Comparison of ENCODE assay signal across 8 cellular contexts in genomic region chr1:147542549-147542857, GRCh38. TPM values are rescaled to one million over a fixed set of nuclear protein-coding genes. Genes with fewer than 3 reads are reported as not detected.
DNase-seq lines count a peak whose midpoint lies in the region; ATAC-seq and TF ChIP-seq lines count a peak whose summit lies in the region.

No MANE protein-coding gene starts in this region.

- no peak overlapping the region for H3K4ac ChIP-seq in mesenchymal stem cell (ENCODE audit: low read depth in 1 of 2, low read length in 2 of 2)

- no peak overlapping the region for H2BK5ac ChIP-seq in mesenchymal stem cell (ENCODE audit: low read depth, low read length, poor library complexity, severe bottlenecking)

- H4K8ac ChIP-seq in mesenchymal stem cell (ENCODE audit: low read length) = no peak overlapping the region

- H2BK15ac ChIP-seq in mesenchymal stem cell (ENCODE audit: low read depth, poor library complexity, severe bottlenecking) = no peak overlapping the region

- H3K4me3 ChIP-seq in heart left ventricle (peak overlapping the region in 11 of 12 donors; percentile 42 to 93 (median 68)), mesenchymal stem cell (ENCODE audit: insufficient read depth in 1 of 2, low read depth in 1 of 2, low read length in 2 of 2) (peak overlapping the region in 1 of 2 experiments; percentile 88), upper lobe of right lung (peak overlapping the region; percentile 64)

- H4K91ac ChIP-seq in mesenchymal stem cell (ENCODE audit: low read length) = no peak overlapping the region

- H2BK120ac ChIP-seq in mesenchymal stem cell (ENCODE audit: low read depth, low read length) = no peak overlapping the region

- TF ChIP-seq CTCF in heart left ventricle (IDR thresholded peaks at IDR 0.05) (no peak), upper lobe of right lung (IDR thresholded peaks at IDR 0.05) (no peak)

- H3K27me3 ChIP-seq in heart left ventricle (peaks cover 0 to 3% (median 0%) of the 10 kb centered on the region in 9 donors), mesenchymal stem cell (ENCODE audit: control insufficient read depth in 1 of 2, insufficient read depth in 1 of 2, low read length in 2 of 2) (no peaks in the 10 kb centered on the region), upper lobe of right lung (no peaks in the 10 kb centered on the region)

- H3K27ac ChIP-seq in heart left ventricle = peak overlapping the region in 11 of 12 donors; percentile 80 to 99 (median 93)
- peak overlapping the region; percentile 96 for H3K27ac ChIP-seq in caudate nucleus (ENCODE audit: low read depth, low read length)
- H3K27ac ChIP-seq in mesenchymal stem cell (ENCODE audit: low read length, poor library complexity, severe bottlenecking) = no peak overlapping the region
- peak overlapping the region; percentile 91 for H3K27ac ChIP-seq in upper lobe of right lung

- intact Hi-C loops in heart left ventricle (cut with DNase I) (loop anchor here in 9 of 10 donors (1.0 to 10.0 kb wide), 7 partner anchors 35 to 368 kb away; partner anchors contain the start of gene PRKAB2 (in 1 of the 9)), Right ventricle myocardium superior (cut with DNase I) (loop anchor here (5.0 kb wide), 1 partner anchor 55 kb away; no protein-coding TSS in a partner anchor), upper lobe of right lung (cut with DNase I) (no loop called here)

- H3K23ac ChIP-seq in mesenchymal stem cell (ENCODE audit: low read length in 2 of 2) = no peak overlapping the region

- ATAC-seq in heart left ventricle = no peak
- no peak for ATAC-seq in Right ventricle myocardium superior (ENCODE audit: poor library complexity)
- no peak for ATAC-seq in upper lobe of right lung
- ATAC-seq in HG02870 (IDR thresholded peaks at IDR 0.05; ENCODE audit: unreplicated experiment) = no peak

- H3K36me3 ChIP-seq in heart left ventricle (no peaks in the 10 kb centered on the region), mesenchymal stem cell (ENCODE audit: control insufficient read depth in 1 of 2, insufficient read depth in 2 of 2, low read depth in 1 of 2, low read length in 2 of 2) (no peaks in the 10 kb centered on the region), upper lobe of right lung (no peaks in the 10 kb centered on the region)

- H3K4me1 ChIP-seq in heart left ventricle = peaks cover 0 to 60% (median 31%) of the 10 kb centered on the region in 12 donors
- peaks cover 8% of the 10 kb centered on the region for H3K4me1 ChIP-seq in mesenchymal stem cell (ENCODE audit: control insufficient read depth, insufficient read depth, low read depth, low read length)
- peaks cover 37% of the 10 kb centered on the region for H3K4me1 ChIP-seq in upper lobe of right lung

- no peak overlapping the region for H2BK12ac ChIP-seq in mesenchymal stem cell (ENCODE audit: low read length in 2 of 2)

- H2AK5ac ChIP-seq in mesenchymal stem cell (ENCODE audit: low read length, severe bottlenecking) = no peak overlapping the region

- WGBS in heart left ventricle, 4 donors = 10 to 16% (median 13%) methylated on average over 4 of the region's 4 CpGs
- 18% methylated on average over 4 of the region's 4 CpGs for WGBS in mesenchymal stem cell

- DNase-seq in heart left ventricle (no peak), Right ventricle myocardium superior (no peak), caudate nucleus (lab: John Stamatoyannopoulos, UW) (no peak), mesenchymal stem cell (no peak), upper lobe of right lung (no peak), SHP77 treated with DMSO at 0.1 percent for 48 hours (lab: John Stamatoyannopoulos, UW) (no peak), NCI-H82 treated with DMSO at 0.1 percent for 48 hours (lab: John Stamatoyannopoulos, UW; ENCODE audit: unreplicated experiment) (no peak)

- H3K14ac ChIP-seq in mesenchymal stem cell (ENCODE audit: low read length in 2 of 2) = no peak overlapping the region

- peaks cover 1% of the 10 kb centered on the region for H3K79me1 ChIP-seq in mesenchymal stem cell (replicated peaks; ENCODE audit: low read length, poor library complexity, severe bottlenecking)

- H3K9me3 ChIP-seq in heart left ventricle = no peaks in the 10 kb centered on the region
- no peaks in the 10 kb centered on the region for H3K9me3 ChIP-seq in mesenchymal stem cell (ENCODE audit: control insufficient read depth, low read length)
- no peaks in the 10 kb centered on the region for H3K9me3 ChIP-seq in upper lobe of right lung

- no peak overlapping the region for H3K18ac ChIP-seq in mesenchymal stem cell (ENCODE audit: low read depth in 1 of 2, low read length in 2 of 2)

- no peak for TF ChIP-seq POLR2A in heart left ventricle (IDR thresholded peaks at IDR 0.05)

- peak overlapping the region; percentile 96 for H3K9ac ChIP-seq in mesenchymal stem cell (ENCODE audit: low read length)

- peak overlapping the region; percentile 82 for H3K4me2 ChIP-seq in mesenchymal stem cell (ENCODE audit: low read length, poor library complexity, severe bottlenecking)

- H2AFZ ChIP-seq in mesenchymal stem cell (ENCODE audit: low read depth, low read length) = no peak overlapping the region

RNA-seq across cellular contexts. Expression of gene BCL9, which starts 1.2 kb away (rescaled TPM):
- total RNA-seq in heart left ventricle (10 to 100 TPM in 8 of 9 donors, 1 to 10 TPM in 1; 8.7 to 17.7 (median 14.9) TPM), Right ventricle myocardium superior (11.7 TPM), upper lobe of right lung (13.7 TPM)
- 10 to 100 TPM in 1 of 2 donors, 1 to 10 TPM in 1; 4.4 to 11.1 TPM for polyA plus RNA-seq in heart left ventricle
- polyA plus RNA-seq in mesenchymal stem cell (2013, experiment 1 of 2) = 13.1 TPM
- 13.1 TPM for polyA plus RNA-seq in mesenchymal stem cell (2013, experiment 2 of 2)
